Comparison of ENCODE assay signal across 11 cellular contexts in the genomic region with DNA sequence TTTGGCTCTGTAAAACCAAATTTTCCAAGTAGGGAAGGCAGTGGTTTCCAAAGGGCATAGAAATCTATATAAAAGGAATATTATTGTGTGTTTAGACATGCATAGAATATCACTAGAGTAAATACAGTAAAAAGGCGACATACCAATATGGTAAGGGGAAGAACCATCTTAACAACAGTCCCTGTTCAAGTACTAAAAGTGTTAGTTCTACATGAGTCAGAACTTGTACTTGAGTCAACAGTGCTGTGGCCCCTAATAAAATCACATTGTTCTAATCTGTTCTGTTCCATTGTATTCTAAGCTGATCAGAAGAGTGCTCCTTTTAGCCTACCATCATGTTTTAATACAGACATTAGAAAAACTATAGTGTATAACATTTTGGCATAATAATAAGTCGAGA. TPM values are rescaled to one million over a fixed set of nuclear protein-coding genes. Genes with fewer than 3 reads are reported as not detected.
DNase-seq lines count a peak whose midpoint lies in the region; ATAC-seq and TF ChIP-seq lines count a peak whose summit lies in the region.
"Had no signal": no experiment of that assay in that cellular context is flagged by ENCODE, and none has a peak within 500 bp of the region (broad histone marks: within the 10 kb centered on the region; RNA-seq: fewer than 3 reads in every experiment).

No MANE protein-coding gene starts in this region.

- H3K27ac Mint-ChIP-seq in CD4-positive, alpha-beta memory T cell: no peak overlapping the region

- peaks cover 0 to 44% (median 0%) of the 10 kb centered on the region in 11 experiments; a peak in 2 of 22 replicates for H4K20me1 ChIP-seq in BLaER1 treated with 17β-estradiol and CSF1 and Interleukin-3, amounts not matched to agents 10 nM and 100 nM
- peaks cover 4% of the 10 kb centered on the region; the same call in 1 of the 2 replicates for H4K20me1 ChIP-seq in OCI-LY7 (ENCODE audit: insufficient read depth, low read length)

- DNase-seq in OCI-LY7 (ENCODE audit: low spot score) (no peak), NCI-H2081 (lab: John Stamatoyannopoulos, UW) (no peak), Right ventricle myocardium inferior (ENCODE audit: missing footprints) (no peak), NCI-H1436 (lab: John Stamatoyannopoulos, UW) (no peak)
- DNase-seq in CD4-positive, alpha-beta memory T cell: no peak
- DNase-seq: esophagus squamous epithelium, HCEC 1CT, psoas muscle had no signal

- CTCF ChIA-PET in OCI-LY7 (lab: Charles Lee; ENCODE audit: unreplicated experiment): no interaction called here
- CTCF ChIA-PET in CD4-positive, alpha-beta memory T cell (lab: Charles Lee; ENCODE audit: partially characterized antibody): no interaction called here

- POLR2A ChIA-PET in OCI-LY7 (lab: Charles Lee): no interaction called here
- POLR2A ChIA-PET in CD4-positive, alpha-beta memory T cell (lab: Charles Lee; ENCODE audit: partially characterized antibody): no interaction called here

- peaks cover 0 to 1% (median 0%) of the 10 kb centered on the region in 4 donors for H3K4me1 Mint-ChIP-seq in CD4-positive, alpha-beta memory T cell

- no peak overlapping the region for H3K9ac ChIP-seq in BLaER1 treated with 17β-estradiol and CSF1 and Interleukin-3, amounts not matched to agents 10 nM and 100 nM

- H3K9me3 ChIP-seq in BLaER1 treated with 17β-estradiol and CSF1 and Interleukin-3, amounts not matched to agents 10 nM and 100 nM (replicated peaks in 1 of 11): peaks cover 0 to 1% (median 0%) of the 10 kb centered on the region in 11 experiments; a peak in 1 of 22 replicates
- no peaks in the 10 kb centered on the region for H3K9me3 ChIP-seq in OCI-LY7 (ENCODE audit: low read length)
- H3K9me3 ChIP-seq in CD4-positive, alpha-beta memory T cell (ENCODE audit: control insufficient read depth in 1 of 2, low read length in 2 of 2): no peaks in the 10 kb centered on the region
- H3K9me3 ChIP-seq: esophagus squamous epithelium, psoas muscle had no signal

- no peaks in the 10 kb centered on the region for H3K9me3 Mint-ChIP-seq in CD4-positive, alpha-beta memory T cell

- no peak overlapping the region for H3K4me3 Mint-ChIP-seq in CD4-positive, alpha-beta memory T cell

- H3K27me3 Mint-ChIP-seq in CD4-positive, alpha-beta memory T cell: no peaks in the 10 kb centered on the region

- no peak overlapping the region for H2AFZ ChIP-seq in OCI-LY7 (ENCODE audit: low read length)

- BruUV-seq in OCI-LY7 (replicated peaks; lab: Mats Ljungman, UMichigan): no TSS peak

- TF ChIP-seq CTCF in OCI-LY7 (conservative IDR thresholded peaks at IDR 0.05; ENCODE audit: low read length): no peak

- no peaks in the 10 kb centered on the region for H3K79me2 ChIP-seq in OCI-LY7 (ENCODE audit: insufficient read depth, low read depth, low read length)

- H3K27ac ChIP-seq in BLaER1 treated with 17β-estradiol and CSF1 and Interleukin-3, amounts not matched to agents 10 nM and 100 nM: peak overlapping the region in 2 of 11 experiments; percentile 27 to 78; a peak in 3 of 22 replicates
- H3K27ac ChIP-seq in OCI-LY7 (ENCODE audit: low read depth, low read length, poor library complexity, severe bottlenecking): no peak overlapping the region
- no peak overlapping the region for H3K27ac ChIP-seq in CD4-positive, alpha-beta memory T cell (ENCODE audit: low read depth, low read length)
- H3K27ac ChIP-seq: esophagus squamous epithelium, psoas muscle had no signal

- H3K36me3 ChIP-seq in BLaER1 treated with 17β-estradiol and CSF1 and Interleukin-3, amounts not matched to agents 10 nM and 100 nM: peaks cover 31 to 89% (median 61%) of the 10 kb centered on the region in 11 experiments
- peaks cover 40% of the 10 kb centered on the region for H3K36me3 ChIP-seq in OCI-LY7 (ENCODE audit: insufficient read depth, low read length)
- peaks cover 18% of the 10 kb centered on the region for H3K36me3 ChIP-seq in CD4-positive, alpha-beta memory T cell (ENCODE audit: insufficient read depth, low read length)

- peaks cover 34 to 59% of the 10 kb centered on the region in 2 donors for H3K36me3 Mint-ChIP-seq in CD4-positive, alpha-beta memory T cell

- no peaks in the 10 kb centered on the region for H3K9me2 ChIP-seq in OCI-LY7 (ENCODE audit: insufficient read depth, low read length)

- no peaks in the 10 kb centered on the region for H3K27me3 ChIP-seq in BLaER1 treated with 17β-estradiol and CSF1 and Interleukin-3, amounts not matched to agents 10 nM and 100 nM
- H3K27me3 ChIP-seq in CD4-positive, alpha-beta memory T cell (ENCODE audit: insufficient read depth, low read length): no peaks in the 10 kb centered on the region
- H3K27me3 ChIP-seq: esophagus squamous epithelium had no signal

- intact Hi-C loops in OCI-LY7 (cut with micrococcal nuclease; ENCODE audit: unreplicated experiment) (no loop called here), Right ventricle myocardium inferior (cut with DNase I) (no loop called here)
- intact Hi-C loops in CD4-positive, alpha-beta memory T cell (cut with micrococcal nuclease): no loop called here

- peak overlapping the region in 6 of 11 experiments; percentile 1 to 80 (median 59); a peak in 11 of 22 replicates for H3K4me2 ChIP-seq in BLaER1 treated with 17β-estradiol and CSF1 and Interleukin-3, amounts not matched to agents 10 nM and 100 nM
- peak overlapping the region; percentile 44 for H3K4me2 ChIP-seq in OCI-LY7 (ENCODE audit: low read length)

- peaks cover 10 to 68% (median 22%) of the 10 kb centered on the region in 10 experiments; a peak in 18 of 20 replicates for H3K4me1 ChIP-seq in BLaER1 treated with 17β-estradiol and CSF1 and Interleukin-3, amounts not matched to agents 10 nM and 100 nM
- H3K4me1 ChIP-seq in OCI-LY7 (ENCODE audit: insufficient read depth, low read length, poor library complexity, severe bottlenecking): peaks cover 22% of the 10 kb centered on the region
- H3K4me1 ChIP-seq in CD4-positive, alpha-beta memory T cell (ENCODE audit: insufficient read depth, low read length): no peaks in the 10 kb centered on the region
- H3K4me1 ChIP-seq: esophagus squamous epithelium, psoas muscle had no signal

- peak; percentile 61 for ATAC-seq in GM18858 (IDR thresholded peaks at IDR 0.05; ENCODE audit: unreplicated experiment)
- ATAC-seq in HG02763 (IDR thresholded peaks at IDR 0.05; ENCODE audit: unreplicated experiment): peak; percentile 46
- ATAC-seq in Right ventricle myocardium inferior: no peak
- ATAC-seq: psoas muscle had no signal

- H3K4me3 ChIP-seq in BLaER1 treated with 17β-estradiol and CSF1 and Interleukin-3, amounts not matched to agents 10 nM and 100 nM: no peak overlapping the region
- no peak overlapping the region for H3K4me3 ChIP-seq in OCI-LY7 (ENCODE audit: low read depth, low read length, poor library complexity, severe bottlenecking)
- no peak overlapping the region for H3K4me3 ChIP-seq in CD4-positive, alpha-beta memory T cell (ENCODE audit: low read length in 2 of 2)
- H3K4me3 ChIP-seq: esophagus squamous epithelium, psoas muscle had no signal

RNA-seq across cellular contexts. Expression of gene TNFRSF11A, which starts 36.1 kb away (rescaled TPM):
- not detected in 2 replicates for total RNA-seq in OCI-LY7 (2014; rRNA removed; shearing (Covaris generic))
- total RNA-seq in OCI-LY7 (2022) (not detected in 2 replicates), Right ventricle myocardium inferior (1.1 TPM)
- 1 to 10 TPM; 1.3 TPM for total RNA-seq in CD4-positive, alpha-beta memory T cell
- polyA plus RNA-seq in CD4-positive, alpha-beta memory T cell: 1 to 10 TPM in 1 of 2 donors, under 1 TPM in 1; 0.49 to 6.5 TPM
